Comparison of ENCODE assay signal across 8 cellular contexts in genomic region chr20:36093025-36093803, GRCh38.
DNase-seq lines count a peak whose midpoint lies in the region; ATAC-seq and TF ChIP-seq lines count a peak whose summit lies in the region.

No MANE protein-coding gene starts in this region.

- no peaks in the 10 kb centered on the region for H3K9me3 ChIP-seq in iPS-18a (ENCODE audit: control insufficient read depth, low read depth, low read length)
- H3K9me3 ChIP-seq in skeletal muscle satellite cell (replicated peaks; ENCODE audit: low read length): no peaks in the 10 kb centered on the region

- H3K4me1 ChIP-seq in iPS-18a (ENCODE audit: control insufficient read depth, low read depth, low read length): peaks cover 25% of the 10 kb centered on the region
- peaks cover 37% of the 10 kb centered on the region for H3K4me1 ChIP-seq in skeletal muscle satellite cell (ENCODE audit: control insufficient read depth, insufficient read depth, low read length)

- ATAC-seq in SK-N-SH treated with all-trans-retinoic acid at 6 μM for 48 hours: peak; percentile 49

- H3K36me3 ChIP-seq in iPS-18a (ENCODE audit: control insufficient read depth, low read depth, low read length) (no peaks in the 10 kb centered on the region), skeletal muscle satellite cell (ENCODE audit: insufficient read depth, low read length) (no peaks in the 10 kb centered on the region)

- H3K9ac ChIP-seq in iPS-18a (ENCODE audit: low read length) (no peak overlapping the region), skeletal muscle satellite cell (ENCODE audit: low read depth, low read length) (peak overlapping the region; percentile 74)

- H3K27me3 ChIP-seq in iPS-18a (ENCODE audit: control insufficient read depth, insufficient read depth, low read length) (peaks cover 67% of the 10 kb centered on the region), skeletal muscle satellite cell (ENCODE audit: control insufficient read depth, insufficient read depth, low read length) (peaks cover 17% of the 10 kb centered on the region)

- no peak overlapping the region for H3K27ac ChIP-seq in iPS-18a (ENCODE audit: low read length)

- DNase-seq in DMS 273 (lab: John Stamatoyannopoulos, UW; ENCODE audit: unreplicated experiment): peak; percentile 50
- DNase-seq in DMS 273 treated with DMSO at 0.1 percent for 48 hours (lab: John Stamatoyannopoulos, UW): no peak
- peak; percentile 40 for DNase-seq in astrocyte of the hippocampus (ENCODE audit: low read depth, low spot score)
- no peak for DNase-seq in GF-D8 (lab: John Stamatoyannopoulos, UW)
- DNase-seq in GM19238 (ENCODE audit: insufficient read length, low spot score): no peak

- peak overlapping the region; percentile 100 for H3K4me2 ChIP-seq in skeletal muscle satellite cell (ENCODE audit: low read length)

- H3K4me3 ChIP-seq in iPS-18a (ENCODE audit: low read length): peak overlapping the region; percentile 58
- H3K4me3 ChIP-seq in skeletal muscle satellite cell (ENCODE audit: low read length): peak overlapping the region; percentile 87

TF ChIP-seq in SK-N-SH treated with all-trans-retinoic acid at 6 μM for 48 hours, 23 proteins besides CTCF, POLR2A, EP300 and RAD21:
- TF ChIP-seq PATZ1 (CRISPR knock-in tag; IDR thresholded peaks at IDR 0.05; ENCODE audit: borderline replicate concordance) (no peak), ZNF70 (CRISPR knock-in tag; IDR thresholded peaks at IDR 0.05) (no peak), TOX (CRISPR knock-in tag; IDR thresholded peaks at IDR 0.05; ENCODE audit: borderline replicate concordance) (no peak), ZFP3 (CRISPR knock-in tag; IDR thresholded peaks at IDR 0.05) (no peak), CSRNP3 (CRISPR knock-in tag; IDR thresholded peaks at IDR 0.05) (no peak), TSHZ2 (CRISPR knock-in tag; IDR thresholded peaks at IDR 0.05) (no peak), OSR1 (CRISPR knock-in tag; IDR thresholded peaks at IDR 0.05) (no peak), BACH2 (CRISPR knock-in tag; IDR thresholded peaks at IDR 0.05; ENCODE audit: borderline replicate concordance) (no peak), ZC3H10 (CRISPR knock-in tag; IDR thresholded peaks at IDR 0.05) (no peak)

Comparison
In these comparisons a context has a peak if more than half of its experiments do, and no peak if none do; other contexts are left out.
1. DNase-seq: peak in DMS 273 (single experiment) and astrocyte of the hippocampus (single experiment); none in DMS 273 treated with DMSO at 0.1 percent for 48 hours (single experiment), GF-D8 (single experiment) and GM19238 (single experiment).